In genomic region chr1:48492392-48492791, GRCh38 we compare ENCODE assay signal across 15 cellular contexts. TPM values are rescaled to one million over a fixed set of nuclear protein-coding genes. Genes with fewer than 3 reads are reported as not detected.
DNase-seq lines count a peak whose midpoint lies in the region; ATAC-seq and TF ChIP-seq lines count a peak whose summit lies in the region.
"Had no signal": no experiment of that assay in that cellular context is flagged by ENCODE, and none has a peak within 500 bp of the region (broad histone marks: within the 10 kb centered on the region; RNA-seq: fewer than 3 reads in every experiment).

No MANE protein-coding gene starts in this region.

- no peak overlapping the region for H3K4me3 ChIP-seq in cardiac fibroblast (replicated peaks in 1 of 2; ENCODE audit: low read depth in 2 of 2, low read length in 2 of 2)
- H3K4me3 ChIP-seq: GM23248, tibial artery had no signal

- peak overlapping the region; percentile 48 to 99 (median 57) for H3K27ac Mint-ChIP-seq in nephron
- H3K27ac Mint-ChIP-seq in T-cell = no peak overlapping the region
- H3K27ac Mint-ChIP-seq: activated T-helper 2 cell treated with anti-CD3 and anti-CD28 coated beads, Interferon-gamma antibody, Interleukin-2, Interleukin-4, amounts not matched to agents 10 μg/mL and 5 μg/mL and 100 μg/mL, durations not matched to agents 14 hours and 24 hours and 36 hours; WTC11 had no signal

- no peaks in the 10 kb centered on the region for H3K27me3 Mint-ChIP-seq in nephron (ENCODE audit: low read depth)
- peaks cover under 1 to 7% of the 10 kb centered on the region in 2 donors for H3K27me3 Mint-ChIP-seq in T-cell

- CTCF ChIA-PET in T-cell (lab: Charles Lee) = no interaction called here

- no peaks in the 10 kb centered on the region for H3K36me3 Mint-ChIP-seq in nephron (ENCODE audit: low read depth)
- no peaks in the 10 kb centered on the region for H3K36me3 Mint-ChIP-seq in T-cell
- H3K36me3 Mint-ChIP-seq: WTC11 had no signal

- DNase-seq in DMS 273 (lab: John Stamatoyannopoulos, UW; ENCODE audit: unreplicated experiment) (peak; percentile 44), DMS 273 treated with DMSO at 0.1 percent for 48 hours (lab: John Stamatoyannopoulos, UW) (no peak), NCI-H2029 treated with DMSO at 0.1 percent for 48 hours (lab: John Stamatoyannopoulos, UW) (peak; percentile 99), cardiac fibroblast (ENCODE audit: low read depth in 2 of 2) (peak; percentile 35 to 36), HPDE6-E6E7 (ENCODE audit: extremely low spot score) (no peak), T-cell (no peak)
- DNase-seq: GM23248; NCI-H524 treated with DMSO at 0.1 percent for 48 hours; right cardiac atrium; stimulated activated CD4-positive, alpha-beta T cell treated with anti-CD3 and anti-CD28 coated beads, Interleukin-2, amount 100 ng/mL, for 48 hours; tibial artery had no signal

- ATAC-seq in T-cell (replicated peaks in 1 of 4) = no peak
- ATAC-seq in GM21390 (IDR thresholded peaks at IDR 0.05; ENCODE audit: unreplicated experiment) = no peak
- ATAC-seq: WTC11 had no signal

- POLR2A ChIA-PET in T-cell (lab: Charles Lee) = no interaction called here

- H3K4me1 Mint-ChIP-seq in nephron (peaks cover 44% of the 10 kb centered on the region), T-cell (no peaks in the 10 kb centered on the region)

- TF ChIP-seq CTCF in cardiac fibroblast (IDR thresholded peaks at IDR 0.05; ENCODE audit: low read depth, low read length) = no peak
- TF ChIP-seq CTCF in nephron (IDR thresholded peaks at IDR 0.05; ENCODE audit: unreplicated experiment in 3 of 3) = no peak

- H3K9me3 Mint-ChIP-seq in nephron (no peaks in the 10 kb centered on the region), T-cell (no peaks in the 10 kb centered on the region)
- H3K9me3 Mint-ChIP-seq: activated T-helper 2 cell treated with anti-CD3 and anti-CD28 coated beads, Interferon-gamma antibody, Interleukin-2, Interleukin-4, amounts not matched to agents 10 μg/mL and 5 μg/mL and 100 μg/mL, durations not matched to agents 14 hours and 24 hours and 36 hours; WTC11 had no signal

- peak overlapping the region in 1 of 3 experiments; percentile 1 for H3K4me3 Mint-ChIP-seq in nephron
- no peak overlapping the region for H3K4me3 Mint-ChIP-seq in T-cell
- H3K4me3 Mint-ChIP-seq: WTC11 had no signal

RNA-seq across cellular contexts. Expression of gene SPATA6, which starts 20.4 kb away (rescaled TPM):
- 1 to 10 TPM; 3.7 to 7.2 (median 4.9) TPM for total RNA-seq in T-cell

Comparison
In these comparisons a context has a peak if more than half of its experiments do, and no peak if none do; other contexts are left out.
1. DNase-seq: peak in DMS 273 (single experiment), NCI-H2029 treated with DMSO at 0.1 percent for 48 hours (single experiment) and cardiac fibroblast (2 of 2); none in DMS 273 treated with DMSO at 0.1 percent for 48 hours (single experiment), HPDE6-E6E7 (single experiment) and T-cell (0 of 34).
2. H3K27ac Mint-ChIP-seq: peak in nephron (3 of 3); none in T-cell (0 of 2).